In genomic region chr15:92901053-92901761, GRCh38 we compare ENCODE assay signal across 8 cellular contexts. TPM values are rescaled to one million over a fixed set of nuclear protein-coding genes. Genes with fewer than 3 reads are reported as not detected.
DNase-seq lines count a peak whose midpoint lies in the region; ATAC-seq, FAIRE-seq and TF ChIP-seq lines count a peak whose summit lies in the region.

No MANE protein-coding gene starts in this region.

- no peaks in the 10 kb centered on the region for H3K9me2 ChIP-seq in Karpas-422 (replicated peaks; ENCODE audit: insufficient read depth, low read length)

- in situ Hi-C loops in mammary epithelial cell (cut with MboI; ENCODE audit: low sequenced_read_pairs in 2 of 2) = no loop called here

- H3K9me3 Mint-ChIP-seq in CD4-positive, alpha-beta T cell = peaks cover 12% of the 10 kb centered on the region

- H3K79me2 ChIP-seq in Karpas-422 (ENCODE audit: low read length) (peaks cover 86% of the 10 kb centered on the region), mammary epithelial cell (ENCODE audit: insufficient read depth, low read length) (peaks cover 97% of the 10 kb centered on the region)

- no peak for TF ChIP-seq CTCF in CD4-positive, alpha-beta T cell (IDR thresholded peaks at IDR 0.05)
- TF ChIP-seq CTCF in mammary epithelial cell (conservative IDR thresholded peaks at IDR 0.05 in 1 of 2, IDR thresholded peaks at IDR 0.05 in 1 of 2; ENCODE audit: extremely low read depth in 1 of 2, insufficient read depth in 1 of 2, low read depth in 1 of 2, low read length in 2 of 2) = no peak

- intact Hi-C loops in CD4-positive, alpha-beta T cell (cut with DNase I, micrococcal nuclease) = loop anchor here in 1 of 2 experiments (2.0 to 5.0 kb wide), 2 partner anchors 14 to 69 kb away; no protein-coding TSS in a partner anchor
- intact Hi-C loops in mammary epithelial cell (cut with micrococcal nuclease) = loop anchor here (10.0 kb wide), 1 partner anchor 1036 kb away; no protein-coding TSS in a partner anchor

- no peak for FAIRE-seq in urothelium cell line (lab: Jason Lieb, UNC)

- CTCF ChIA-PET in CD4-positive, alpha-beta T cell (lab: Charles Lee) = interaction anchor here (1.1 to 7.4 kb wide), 7 partner anchors 14 to 92 kb away, joined by 3 to 51 read pairs (median 11); no protein-coding TSS in a partner anchor
- CTCF ChIA-PET in mammary epithelial cell (lab: Charles Lee; ENCODE audit: low non-redundant PET) = no interaction called here

- H3K36me3 ChIP-seq in Karpas-422 (ENCODE audit: insufficient read depth, low read length) = peaks cover 32% of the 10 kb centered on the region
- peaks cover 12% of the 10 kb centered on the region for H3K36me3 ChIP-seq in mammary epithelial cell (ENCODE audit: insufficient read depth, low read length)

- H3K27ac ChIP-seq in CD4-positive, alpha-beta T cell (ENCODE audit: low read depth, low read length) = peak overlapping the region; percentile 97
- H3K27ac ChIP-seq in Karpas-422 (ENCODE audit: low read length) (peak overlapping the region; percentile 21; the same call in 1 of the 2 replicates), mammary epithelial cell (ENCODE audit: insufficient read depth, low read depth, low read length) (peak overlapping the region; percentile 96)

- H3K36me3 Mint-ChIP-seq in CD4-positive, alpha-beta T cell (ENCODE audit: low read depth) = peaks cover 94% of the 10 kb centered on the region

- H3K27me3 ChIP-seq in CD4-positive, alpha-beta T cell (ENCODE audit: control insufficient read depth, insufficient read depth, low read length) = no peaks in the 10 kb centered on the region
- H3K27me3 ChIP-seq in Karpas-422 (ENCODE audit: low read length) (no peaks in the 10 kb centered on the region), mammary epithelial cell (ENCODE audit: insufficient read depth, low read length) (no peaks in the 10 kb centered on the region), mononuclear cell (ENCODE audit: insufficient read depth, low read length) (no peaks in the 10 kb centered on the region)

- H3K4me2 ChIP-seq in Karpas-422 (ENCODE audit: low read depth, low read length, poor library complexity, severe bottlenecking) (peak overlapping the region; percentile 80), mammary epithelial cell (ENCODE audit: insufficient read depth, low read depth, low read length) (peak overlapping the region; percentile 97)

- BruUV-seq in mammary epithelial cell (replicated peaks; lab: Mats Ljungman, UMichigan) = TSS peak; percentile 38

- dilution Hi-C loops in mammary epithelial cell (cut with HindIII; ENCODE audit: low sequenced_read_pairs) = no loop called here

- no peaks in the 10 kb centered on the region for H3K27me3 Mint-ChIP-seq in CD4-positive, alpha-beta T cell

- H3K4me1 Mint-ChIP-seq in CD4-positive, alpha-beta T cell (ENCODE audit: low read depth) = peaks cover 73% of the 10 kb centered on the region

- DNase-seq in CD4-positive, alpha-beta T cell = no peak
- DNase-seq in Karpas-422 = no peak
- DNase-seq in mammary epithelial cell = peak; percentile 31
- DNase-seq in effector CD4-positive, alpha-beta T cell = no peak
- no peak for DNase-seq in COLO668 (lab: John Stamatoyannopoulos, UW; ENCODE audit: unreplicated experiment)
- no peak for DNase-seq in urothelium cell line (ENCODE audit: low spot score)

- H3K9me3 ChIP-seq in CD4-positive, alpha-beta T cell (ENCODE audit: control insufficient read depth, low read length) = no peaks in the 10 kb centered on the region
- H3K9me3 ChIP-seq in Karpas-422 (ENCODE audit: low read length) (no peaks in the 10 kb centered on the region), mammary epithelial cell (replicated peaks; ENCODE audit: insufficient read depth, low read length) (no peaks in the 10 kb centered on the region), mononuclear cell (ENCODE audit: low read depth, low read length) (no peaks in the 10 kb centered on the region)

- peak overlapping the region; percentile 99 for H3K27ac Mint-ChIP-seq in CD4-positive, alpha-beta T cell

- no peak overlapping the region for H2AFZ ChIP-seq in Karpas-422 (ENCODE audit: low read length)
- no peak overlapping the region for H2AFZ ChIP-seq in mammary epithelial cell (ENCODE audit: low read depth, low read length)

- H3K9ac ChIP-seq in Karpas-422 (ENCODE audit: low read length) = no peak overlapping the region
- peak overlapping the region; percentile 99 for H3K9ac ChIP-seq in mammary epithelial cell (ENCODE audit: insufficient read depth, low read length)

- no peak for ATAC-seq in CD4-positive, alpha-beta T cell (ENCODE audit: poor library complexity)
- ATAC-seq in HG03432 (IDR thresholded peaks at IDR 0.05; ENCODE audit: unreplicated experiment) = no peak

- peaks cover 52% of the 10 kb centered on the region for H4K20me1 ChIP-seq in Karpas-422 (ENCODE audit: insufficient read depth, low read depth, low read length)
- H4K20me1 ChIP-seq in mammary epithelial cell (ENCODE audit: insufficient read depth, low read length) = no peaks in the 10 kb centered on the region

- POLR2A ChIA-PET in CD4-positive, alpha-beta T cell (lab: Charles Lee) = interaction anchor here (1.2 to 11.6 kb wide), 13 partner anchors 8 to 104 kb away, joined by 3 to 1007 read pairs (median 19); no protein-coding TSS in a partner anchor

- 2% methylated on average over 9 of the region's 9 CpGs for WGBS in mammary epithelial cell (ENCODE audit: low coverage, missing lambda C conversion rate)

- peak overlapping the region; percentile 99 for H3K4me3 Mint-ChIP-seq in CD4-positive, alpha-beta T cell

- peaks cover 66% of the 10 kb centered on the region for H3K4me1 ChIP-seq in Karpas-422 (ENCODE audit: low read length)
- H3K4me1 ChIP-seq in mammary epithelial cell (ENCODE audit: insufficient read depth, low read length) = peaks cover 6% of the 10 kb centered on the region
- H3K4me1 ChIP-seq in mononuclear cell (ENCODE audit: insufficient read depth, low read length) = peaks cover 18% of the 10 kb centered on the region

- H3K4me3 ChIP-seq in Karpas-422 (ENCODE audit: low read length) (no peak overlapping the region), mammary epithelial cell (replicated peaks in 1 of 3; ENCODE audit: insufficient read depth in 1 of 3, low read depth in 2 of 3, low read length in 3 of 3) (peak overlapping the region; percentile 74 to 100 (median 98)), mononuclear cell (ENCODE audit: low read length) (peak overlapping the region; percentile 89)

RNA-seq across cellular contexts. Expression of gene CHD2, which starts 1.1 kb away (rescaled TPM):
- 100 to 1,000 TPM; 615 to 660 TPM for total RNA-seq in CD4-positive, alpha-beta T cell
- total RNA-seq in Karpas-422 (2014; rRNA removed; shearing (Covaris generic); ENCODE audit: low replicate concordance) = 22.1 and 37.3 TPM in 2 replicates
- total RNA-seq in mammary epithelial cell (100 to 1,000 TPM in 1 of 2 donors, 10 to 100 TPM in 1; 65.0 to 103 TPM), mononuclear cell (947 TPM)
- polyA plus RNA-seq in mammary epithelial cell = 16.9 TPM
- 67.0 TPM for polyA minus RNA-seq in mammary epithelial cell

Comparison
In these comparisons a context has a peak if more than half of its experiments do, and no peak if none do; other contexts are left out.
1. H3K27ac ChIP-seq: peak in every context shown above with its lines; median percentile 97 in CD4-positive, alpha-beta T cell; 96 in mammary epithelial cell; 21 in Karpas-422.